In the genomic region with DNA sequence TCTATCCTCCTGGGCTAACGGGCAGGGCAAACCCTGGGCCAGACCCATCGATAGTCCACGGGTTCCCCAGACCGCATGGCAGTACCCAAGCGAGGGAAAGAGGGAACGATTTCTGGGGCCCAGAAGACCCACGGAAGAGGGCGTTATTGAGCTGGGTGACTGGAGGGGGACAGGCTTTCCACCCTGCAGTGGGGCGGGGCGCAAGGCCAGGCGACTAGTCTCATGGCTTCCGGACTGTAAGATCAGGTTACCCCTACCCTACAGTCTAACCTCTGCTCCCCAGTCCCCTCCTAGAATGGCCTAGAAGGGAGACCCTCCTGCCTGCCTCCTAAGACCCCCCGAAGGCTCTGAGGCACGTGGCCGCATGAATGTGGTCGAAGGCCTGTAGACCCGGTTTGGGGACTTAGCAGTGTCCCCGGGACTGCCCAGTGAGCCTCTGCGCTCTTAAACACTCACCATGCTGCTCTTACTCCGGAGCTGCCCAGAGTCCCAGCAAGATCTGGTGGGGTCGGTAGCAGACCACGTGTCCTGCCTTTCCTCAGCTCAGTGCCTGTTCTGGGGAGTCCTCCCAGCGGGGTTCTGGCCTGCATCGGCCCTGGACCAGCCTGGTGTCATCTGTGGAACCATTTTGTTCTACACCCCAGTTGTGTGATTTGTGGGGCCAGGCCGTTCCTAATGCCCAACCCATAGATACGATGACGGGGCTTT, we compare ENCODE assay signal across 8 cellular contexts. TPM values are rescaled to one million over a fixed set of nuclear protein-coding genes. Genes with fewer than 3 reads are reported as not detected.
A peak's percentile ranks its signal among the peaks of the same experiment; 100 is the strongest.
DNase-seq lines count a peak whose midpoint lies in the region; ATAC-seq and TF ChIP-seq lines count a peak whose summit lies in the region.

No MANE protein-coding gene starts in this region.

- peaks cover 46 to 89% of the 10 kb centered on the region in 2 experiments for H3K4me1 ChIP-seq in HCT116 (ENCODE audit: control insufficient read depth in 1 of 2, insufficient read depth in 2 of 2, low read length in 2 of 2)
- H3K4me1 ChIP-seq in esophagus squamous epithelium: peaks cover 5 to 64% (median 17%) of the 10 kb centered on the region in 3 donors
- H3K4me1 ChIP-seq in naive thymus-derived CD4-positive, alpha-beta T cell (ENCODE audit: control insufficient read depth in 2 of 2, insufficient read depth in 2 of 2, low read length in 2 of 2): peaks cover 23 to 26% of the 10 kb centered on the region in 2 donors
- peaks cover 26% of the 10 kb centered on the region for H3K4me1 ChIP-seq in upper lobe of right lung

- ATAC-seq in HCT116: peak; percentile 6; the same call in 1 of the 2 replicates
- no peak for ATAC-seq in naive thymus-derived CD4-positive, alpha-beta T cell
- ATAC-seq in upper lobe of right lung: peak; percentile 34
- no peak for ATAC-seq in HG02973 (IDR thresholded peaks at IDR 0.05; ENCODE audit: unreplicated experiment)

- peaks cover 32 to 83% (median 68%) of the 10 kb centered on the region in 7 donors for H3K4me1 Mint-ChIP-seq in naive thymus-derived CD4-positive, alpha-beta T cell

- H3K4me3 ChIP-seq in HCT116 (replicated peaks in 1 of 2; ENCODE audit: low read depth in 1 of 2, low read length in 2 of 2) (peak overlapping the region; percentile 82 to 86), esophagus squamous epithelium (peak overlapping the region; percentile 55 to 85 (median 71)), upper lobe of right lung (peak overlapping the region; percentile 69)
- peak overlapping the region; percentile 99 for H3K4me3 ChIP-seq in naive thymus-derived CD4-positive, alpha-beta T cell (ENCODE audit: low read length)

- H3K9me2 ChIP-seq in HCT116 (ENCODE audit: insufficient read depth): no peaks in the 10 kb centered on the region

- peak overlapping the region; percentile 95 to 100 (median 99) for H3K27ac Mint-ChIP-seq in naive thymus-derived CD4-positive, alpha-beta T cell

- BruUV-seq in HCT116 (replicated peaks; lab: Mats Ljungman, UMichigan): TSS peak; percentile 94

- H3K4me3 Mint-ChIP-seq in naive thymus-derived CD4-positive, alpha-beta T cell: peak overlapping the region; percentile 86 to 99 (median 92)

- TF ChIP-seq POLR2A in HCT116 (IDR thresholded peaks at IDR 0.05; ENCODE audit: borderline replicate concordance, extremely low read depth, insufficient read depth, insufficient read length) (no peak), esophagus squamous epithelium (IDR thresholded peaks at IDR 0.05) (no peak)

- H3K4me2 ChIP-seq in HCT116 (ENCODE audit: low read length): peak overlapping the region; percentile 93

- RAD21 ChIA-PET in HCT116 (lab: Charles Lee; ENCODE audit: low non-redundant PET in 1 of 2, low total read pairs in 2 of 2, uncharacterized antibody in 2 of 2, unreplicated experiment in 2 of 2): interaction anchor here (0.6 to 1.9 kb wide), 5 partner anchors 23 to 105 kb away, joined by 3 to 5 read pairs (median 3); partner anchors contain the start of gene CTC1 (in 1 of the 2)

- H3K9me3 ChIP-seq in HCT116 (ENCODE audit: control insufficient read depth in 1 of 2, insufficient read depth in 1 of 2, low read depth in 1 of 2, low read length in 2 of 2) (no peaks in the 10 kb centered on the region), esophagus squamous epithelium (no peaks in the 10 kb centered on the region), upper lobe of right lung (no peaks in the 10 kb centered on the region)
- no peaks in the 10 kb centered on the region for H3K9me3 ChIP-seq in naive thymus-derived CD4-positive, alpha-beta T cell (ENCODE audit: control insufficient read depth in 2 of 3, low read length in 3 of 3)

- POLR2A ChIA-PET in HCT116 (lab: Charles Lee): interaction anchor here (1.1 to 7.5 kb wide), 6 partner anchors 12 to 97 kb away, joined by 4 to 63 read pairs (median 47); partner anchors contain the start of genes AURKB, BORCS6, CTC1 and SLC25A35
- POLR2A ChIA-PET in naive thymus-derived CD4-positive, alpha-beta T cell (lab: Charles Lee): interaction anchor here (0.6 to 10.9 kb wide), 28 partner anchors 9 to 1178 kb away, joined by 3 to 436 read pairs (median 6); partner anchors contain the start of genes ALOXE3, AURKB, BORCS6 and CTC1

- intact Hi-C loops in HCT116 (cut with micrococcal nuclease): loop anchor here (5.0 to 10.0 kb wide), 2 partner anchors 86 to 151 kb away; partner anchors contain the start of gene KRABD2
- intact Hi-C loops in esophagus squamous epithelium (cut with DNase I): no loop called here
- intact Hi-C loops in naive thymus-derived CD4-positive, alpha-beta T cell (cut with micrococcal nuclease): loop anchor here (1.0 to 10.0 kb wide), 8 partner anchors 51 to 1209 kb away; partner anchors contain the start of genes CCDC42 (in 1 of the 2), CHD3 (in 1 of the 2), NDEL1 (in 1 of the 2) and RNASEK (in 1 of the 2)
- intact Hi-C loops in upper lobe of right lung (cut with DNase I): no loop called here

- no peak overlapping the region for H2AFZ ChIP-seq in HCT116 (ENCODE audit: low read depth, low read length, poor library complexity, severe bottlenecking)

- H3K79me2 ChIP-seq in HCT116 (ENCODE audit: insufficient read depth, low read length): no peaks in the 10 kb centered on the region

- 2 to 11% methylated on average over 9 of the region's 27 CpGs for WGBS in esophagus squamous epithelium, 2 donors

- H3K27me3 Mint-ChIP-seq in naive thymus-derived CD4-positive, alpha-beta T cell: peaks cover 0 to 17% (median 0%) of the 10 kb centered on the region in 5 donors

- H3K27me3 ChIP-seq in HCT116 (ENCODE audit: insufficient read depth, low read length) (no peaks in the 10 kb centered on the region), esophagus squamous epithelium (no peaks in the 10 kb centered on the region), upper lobe of right lung (no peaks in the 10 kb centered on the region)
- H3K27me3 ChIP-seq in naive thymus-derived CD4-positive, alpha-beta T cell (ENCODE audit: control insufficient read depth in 2 of 2, insufficient read depth in 2 of 2, low read length in 2 of 2): no peaks in the 10 kb centered on the region

- TF ChIP-seq RAD21 in HCT116 (IDR thresholded peaks at IDR 0.05; ENCODE audit: low read depth): peak; percentile 43

- H3K36me3 ChIP-seq in HCT116 (ENCODE audit: control insufficient read depth in 1 of 2, insufficient read depth in 2 of 2, low read length in 2 of 2): peaks cover 3 to 9% of the 10 kb centered on the region in 2 experiments; a peak in 3 of 4 replicates
- H3K36me3 ChIP-seq in esophagus squamous epithelium: peaks cover 0 to 15% (median 7%) of the 10 kb centered on the region in 3 donors
- H3K36me3 ChIP-seq in naive thymus-derived CD4-positive, alpha-beta T cell (ENCODE audit: control insufficient read depth in 2 of 3, insufficient read depth in 3 of 3, low read length in 3 of 3): peaks cover 7 to 20% (median 13%) of the 10 kb centered on the region in 3 experiments
- H3K36me3 ChIP-seq in upper lobe of right lung: peaks cover 14% of the 10 kb centered on the region

- H3K27ac ChIP-seq in HCT116 (ENCODE audit: low read depth, low read length): peak overlapping the region; percentile 83
- peak overlapping the region; percentile 96 to 100 (median 98) for H3K27ac ChIP-seq in esophagus squamous epithelium
- H3K27ac ChIP-seq in naive thymus-derived CD4-positive, alpha-beta T cell (ENCODE audit: low read depth, low read length): peak overlapping the region; percentile 83
- peak overlapping the region; percentile 96 for H3K27ac ChIP-seq in upper lobe of right lung

- H3K9ac ChIP-seq in HCT116 (ENCODE audit: low read length): peak overlapping the region; percentile 91

- peak; percentile 10 for DNase-seq in COR-L47 (lab: John Stamatoyannopoulos, UW)
- no peak for DNase-seq in HCT116 (ENCODE audit: low read depth, low spot score)
- peak; percentile 93 for DNase-seq in NCI-H82 (lab: John Stamatoyannopoulos, UW)
- peak; percentile 35 for DNase-seq in activated T-cell treated with anti-CD3 and anti-CD28 coated beads for 1 hour (ENCODE audit: low read depth)
- DNase-seq in esophagus squamous epithelium (lab: John Stamatoyannopoulos, UW): no peak
- DNase-seq in naive thymus-derived CD4-positive, alpha-beta T cell: peak in 3 of 9 donors; percentile 42 to 60 (median 46)
- peak; percentile 84 for DNase-seq in upper lobe of right lung

- CTCF ChIA-PET in HCT116 (lab: Charles Lee): interaction anchor here (0.7 to 2.1 kb wide), 4 partner anchors 22 to 163 kb away, joined by 3 to 5 read pairs (median 3); no protein-coding TSS in a partner anchor
- CTCF ChIA-PET in naive thymus-derived CD4-positive, alpha-beta T cell (lab: Charles Lee): interaction anchor here (0.7 to 7.2 kb wide), 6 partner anchors 23 to 77 kb away, joined by 3 to 70 read pairs (median 10); partner anchors contain the start of genes BORCS6, CTC1, PFAS and SLC25A35

- H3K36me3 Mint-ChIP-seq in naive thymus-derived CD4-positive, alpha-beta T cell: peaks cover 10 to 40% (median 22%) of the 10 kb centered on the region in 5 donors

- no peak; a peak in 1 of 6 replicates for TF ChIP-seq CTCF in HCT116 (IDR thresholded peaks at IDR 0.05 in 2 of 3, conservative IDR thresholded peaks at IDR 0.05 in 1 of 3; ENCODE audit: borderline replicate concordance in 1 of 3, insufficient read depth in 1 of 3, low read depth in 2 of 3, low read length in 2 of 3)
- TF ChIP-seq CTCF in esophagus squamous epithelium (IDR thresholded peaks at IDR 0.05): peak in 2 of 6 experiments; percentile 1 to 22
- peak; percentile 20 for TF ChIP-seq CTCF in upper lobe of right lung (IDR thresholded peaks at IDR 0.05)

- no peaks in the 10 kb centered on the region for H4K20me1 ChIP-seq in HCT116 (ENCODE audit: insufficient read depth)

- H3K9me3 Mint-ChIP-seq in naive thymus-derived CD4-positive, alpha-beta T cell: peaks cover 0 to 35% (median 0%) of the 10 kb centered on the region in 11 donors

RNA-seq across cellular contexts. Expression of gene AURKB, which starts 13.1 kb away (rescaled TPM):
- total RNA-seq in HCT116 (2021; ENCODE audit: unreplicated experiment): 141 TPM
- polyA plus RNA-seq in HCT116 (2012): 216 and 232 TPM in 2 replicates
- total RNA-seq in esophagus squamous epithelium: 10 to 100 TPM; 11.2 to 43.7 (median 20.3) TPM
- 10 to 100 TPM in 1 of 5 experiments, 1 to 10 TPM in 4; 1.1 to 97.7 (median 1.3) TPM for total RNA-seq in naive thymus-derived CD4-positive, alpha-beta T cell
- polyA plus RNA-seq in naive thymus-derived CD4-positive, alpha-beta T cell: not detected
- 1.4 TPM for total RNA-seq in upper lobe of right lung

RNA-seq across cellular contexts. Expression of gene CTC1, which starts 24.3 kb away (rescaled TPM):
- total RNA-seq in HCT116 (2021; ENCODE audit: unreplicated experiment) (80.4 TPM), esophagus squamous epithelium (10 to 100 TPM in 2 of 4 donors, 1 to 10 TPM in 2; 3.2 to 16.4 (median 11.0) TPM), upper lobe of right lung (57.1 TPM)
- 22.8 and 31.9 TPM in 2 replicates for polyA plus RNA-seq in HCT116 (2012)
- total RNA-seq in naive thymus-derived CD4-positive, alpha-beta T cell: 100 to 1,000 TPM; 124 to 366 (median 305) TPM
- 10 to 100 TPM; 25.1 to 32.7 TPM for polyA plus RNA-seq in naive thymus-derived CD4-positive, alpha-beta T cell

RNA-seq across cellular contexts. Expression of gene PFAS, which starts 25.6 kb away (rescaled TPM):
- total RNA-seq in HCT116 (2021; ENCODE audit: unreplicated experiment): 80.6 TPM
- polyA plus RNA-seq in HCT116 (2012): 21.2 and 22.3 TPM in 2 replicates
- 10 to 100 TPM in 3 of 4 donors, 1 to 10 TPM in 1; 8.7 to 23.0 (median 17.9) TPM for total RNA-seq in esophagus squamous epithelium
- 10 to 100 TPM; 31.6 to 68.9 (median 31.9) TPM for total RNA-seq in naive thymus-derived CD4-positive, alpha-beta T cell
- polyA plus RNA-seq in naive thymus-derived CD4-positive, alpha-beta T cell: 10 to 100 TPM; 15.2 to 17.4 TPM
- 28.3 TPM for total RNA-seq in upper lobe of right lung

RNA-seq across cellular contexts. Expression of gene BORCS6, which starts 33.5 kb away (rescaled TPM):
- total RNA-seq in HCT116 (2021; ENCODE audit: unreplicated experiment): 6.4 TPM
- polyA plus RNA-seq in HCT116 (2012): 4.7 and 5.4 TPM in 2 replicates
- total RNA-seq in esophagus squamous epithelium: 10 to 100 TPM in 3 of 4 donors, 1 to 10 TPM in 1; 8.8 to 16.5 (median 13.4) TPM
- total RNA-seq in naive thymus-derived CD4-positive, alpha-beta T cell: 10 to 100 TPM in 3 of 5 experiments, 1 to 10 TPM in 2; 5.4 to 16.1 (median 13.4) TPM
- polyA plus RNA-seq in naive thymus-derived CD4-positive, alpha-beta T cell: 10 to 100 TPM; 16.7 to 23.7 TPM
- total RNA-seq in upper lobe of right lung: 7.8 TPM

RNA-seq across cellular contexts. Expression of gene TMEM107, which starts 47.3 kb away (rescaled TPM):
- total RNA-seq in HCT116 (2021; ENCODE audit: unreplicated experiment): 30.1 TPM
- polyA plus RNA-seq in HCT116 (2012): 30.8 and 40.9 TPM in 2 replicates
- 10 to 100 TPM; 12.7 to 21.7 (median 15.5) TPM for total RNA-seq in esophagus squamous epithelium
- 10 to 100 TPM; 23.1 to 49.7 (median 26.5) TPM for total RNA-seq in naive thymus-derived CD4-positive, alpha-beta T cell
- polyA plus RNA-seq in naive thymus-derived CD4-positive, alpha-beta T cell: 10 to 100 TPM; 40.4 to 45.9 TPM
- total RNA-seq in upper lobe of right lung: 9.3 TPM

Comparison
In these comparisons a context has a peak if more than half of its experiments do, and no peak if none do; other contexts are left out.
1. DNase-seq: peak in COR-L47 (single experiment), NCI-H82 (single experiment), activated T-cell treated with anti-CD3 and anti-CD28 coated beads for 1 hour (single experiment) and upper lobe of right lung (single experiment); none in HCT116 (single experiment) and esophagus squamous epithelium (single experiment).
2. ATAC-seq: peak in HCT116 (single experiment) and upper lobe of right lung (single experiment); none in naive thymus-derived CD4-positive, alpha-beta T cell (single experiment) and HG02973 (single experiment).
3. intact Hi-C loops: an anchor here in HCT116 (5.0 to 10.0 kb wide) and naive thymus-derived CD4-positive, alpha-beta T cell (1.0 to 10.0 kb wide); none called in esophagus squamous epithelium and upper lobe of right lung.
4. Peak in every context shown above with its lines, with median percentiles within 50 percentile points of each other: H3K27ac ChIP-seq and H3K4me3 ChIP-seq.